29 cellular contexts compared by ENCODE assay signal in the genomic region with DNA sequence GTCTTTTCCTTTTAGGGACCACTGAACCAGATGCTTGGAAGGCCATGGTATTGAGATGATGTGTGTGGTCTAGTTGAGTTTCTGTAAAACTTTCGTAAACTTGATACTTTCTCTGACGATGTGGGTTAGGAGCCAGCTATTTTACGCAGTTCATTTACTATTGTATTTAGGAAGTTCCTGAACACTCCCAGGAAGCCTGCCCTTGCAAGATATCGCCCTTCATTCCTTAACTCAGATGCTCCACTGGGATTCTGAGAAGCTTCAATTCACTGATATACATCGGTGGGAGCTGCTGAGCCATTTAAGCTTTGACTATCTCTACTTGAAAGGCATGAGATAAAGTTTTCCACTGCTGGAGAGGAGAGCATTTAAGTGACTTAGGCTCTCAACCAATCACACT.
"Had no signal": no experiment of that assay in that cellular context is flagged by ENCODE, and none has a peak within 500 bp of the region (broad histone marks: within the 10 kb centered on the region; RNA-seq: fewer than 3 reads in every experiment).

No MANE protein-coding gene starts in this region.

- ATAC-seq: naive thymus-derived CD8-positive, alpha-beta T cell; natural killer cell treated with Interleukin-12 subunit alpha and Interleukin-12 subunit beta and Interleukin-15 and Interleukin-18, amount 100 ng/mL, for 72 hours; stimulated activated naive CD8-positive, alpha-beta T cell treated with anti-CD3 and anti-CD28 coated beads, Interleukin-15, Interleukin-2, amounts not matched to agents 100 U/mL and 50 U/mL, for 24 hours had no signal

- H3K4me3 Mint-ChIP-seq: naive thymus-derived CD8-positive, alpha-beta T cell; natural killer cell treated with Interleukin-12 subunit alpha and Interleukin-12 subunit beta and Interleukin-15 and Interleukin-18, amount 100 ng/mL, for 72 hours; nephron progenitor cell; neural crest cell; stimulated activated memory B cell treated with anti-CD40 and anti-IgM and Interleukin-4, amounts not matched to agents 10 μg/mL and 1 μg/mL and 100 μg/mL, for 72 hours; stimulated activated naive CD8-positive, alpha-beta T cell treated with anti-CD3 and anti-CD28 coated beads, Interleukin-15, amount 100 ng/mL, for 72 hours had no signal

- H3K36me3 Mint-ChIP-seq: natural killer cell treated with Interleukin-12 subunit alpha and Interleukin-12 subunit beta and Interleukin-15 and Interleukin-18, amount 100 ng/mL, for 72 hours; stimulated activated memory B cell treated with anti-CD40 and anti-IgM and Interleukin-4, amounts not matched to agents 10 μg/mL and 1 μg/mL and 100 μg/mL, for 72 hours had no signal

- DNase-seq: naive thymus-derived CD8-positive, alpha-beta T cell; nucleus accumbens; ovary; posterior cingulate gyrus; psoas muscle; right cardiac atrium; right lobe of liver; spleen; stimulated activated CD4-positive, alpha-beta T cell treated with anti-CD3 and anti-CD28 coated beads, Interleukin-12 subunit alpha, Interleukin-12 subunit beta, amount 100 ng/mL, for 4 hours; stimulated activated CD4-positive, alpha-beta T cell treated with anti-CD3 and anti-CD28 coated beads, Interleukin-4, amount 100 ng/mL, for 4 hours; stimulated activated naive CD4-positive, alpha-beta T cell; substantia nigra; upper lobe of left lung had no signal

- H3K9me3 ChIP-seq: neutrophil, ovary, psoas muscle, right lobe of liver, spleen, suprapubic skin, testis, tibial nerve, upper lobe of left lung, vagina had no signal

- H3K4me1 Mint-ChIP-seq: stimulated activated memory B cell treated with anti-CD40 and anti-IgM and Interleukin-4, amounts not matched to agents 10 μg/mL and 1 μg/mL and 100 μg/mL, for 72 hours; stimulated activated naive CD8-positive, alpha-beta T cell treated with anti-CD3 and anti-CD28 coated beads, Interleukin-15, amount 100 ng/mL, for 72 hours had no signal

- FAIRE-seq: urothelium cell line had no signal

- H3K9me3 Mint-ChIP-seq: naive thymus-derived CD8-positive, alpha-beta T cell; natural killer cell treated with Interleukin-12 subunit alpha and Interleukin-12 subunit beta and Interleukin-15 and Interleukin-18, amount 100 ng/mL, for 72 hours; neural crest cell; stimulated activated memory B cell treated with anti-CD40 and anti-IgM and Interleukin-4, amounts not matched to agents 10 μg/mL and 1 μg/mL and 100 μg/mL, for 72 hours; stimulated activated naive CD8-positive, alpha-beta T cell treated with anti-CD3 and anti-CD28 coated beads, Interleukin-15, amount 100 ng/mL, for 72 hours had no signal

- H3K4me3 ChIP-seq: ovary, psoas muscle, right lobe of liver, skin epidermis, smooth muscle cell, spleen, suprapubic skin, testis, tibial nerve, upper lobe of left lung, vagina had no signal

- H3K27me3 ChIP-seq: neutrophil, ovary, right lobe of liver, suprapubic skin, testis, tibial nerve, upper lobe of left lung, vagina had no signal

- H3K36me3 ChIP-seq: neutrophil, ovary, right lobe of liver, spleen, suprapubic skin, tibial nerve, upper lobe of left lung, vagina had no signal

- H3K4me1 ChIP-seq: parathyroid adenoma, psoas muscle, right lobe of liver, suprapubic skin, testis, vagina had no signal

- H3K27ac ChIP-seq: neutrophil, ovary, parathyroid adenoma, psoas muscle, right lobe of liver, skin epidermis, spleen, suprapubic skin, testis, upper lobe of left lung, vagina had no signal

- H3K27ac Mint-ChIP-seq: naive thymus-derived CD8-positive, alpha-beta T cell; natural killer cell treated with Interleukin-12 subunit alpha and Interleukin-12 subunit beta and Interleukin-15 and Interleukin-18, amount 100 ng/mL, for 72 hours; nephron progenitor cell; progenitor cell of endocrine pancreas; stimulated activated memory B cell treated with anti-CD40 and anti-IgM and Interleukin-4, amounts not matched to agents 10 μg/mL and 1 μg/mL and 100 μg/mL, for 72 hours; stimulated activated naive CD8-positive, alpha-beta T cell treated with anti-CD3 and anti-CD28 coated beads, Interleukin-15, amount 100 ng/mL, for 72 hours had no signal
